Comparison of ENCODE assay signal across 9 cellular contexts in the genomic region with DNA sequence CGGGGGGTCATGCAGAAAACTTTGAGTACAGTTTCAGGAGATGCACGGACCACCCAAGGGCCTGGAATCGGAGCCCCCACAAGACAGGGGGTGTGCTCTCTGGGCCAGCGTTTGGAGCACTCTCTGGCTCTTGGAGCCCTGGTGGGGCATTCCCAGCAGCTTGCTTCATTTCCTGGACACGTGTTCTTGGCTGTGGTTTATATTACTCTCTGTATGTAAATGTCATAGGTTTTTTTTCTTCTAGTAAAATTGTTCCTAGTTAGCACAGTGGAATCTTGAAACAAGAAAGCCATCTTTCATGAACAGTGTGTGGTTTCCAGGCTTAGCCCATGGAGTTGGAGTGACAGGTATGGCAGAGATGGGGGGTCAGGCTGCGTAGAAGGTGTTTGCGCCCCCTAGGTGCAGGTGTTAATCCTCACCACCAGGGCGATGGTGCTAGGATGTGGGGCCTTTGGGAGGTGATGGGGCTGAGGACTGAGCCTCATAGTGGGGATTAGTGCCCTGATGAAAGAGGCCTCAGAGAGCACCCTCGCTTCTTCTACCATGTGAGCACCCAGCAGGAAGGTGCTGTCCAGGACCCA.
A peak's percentile ranks its signal among the peaks of the same experiment; 100 is the strongest.
DNase-seq lines count a peak whose midpoint lies in the region; ATAC-seq, FAIRE-seq and TF ChIP-seq lines count a peak whose summit lies in the region.
"Had no signal": no experiment of that assay in that cellular context is flagged by ENCODE, and none has a peak within 500 bp of the region (broad histone marks: within the 10 kb centered on the region; RNA-seq: fewer than 3 reads in every experiment).

No MANE protein-coding gene starts in this region.

- H3K27me3 ChIP-seq in bronchial epithelial cell (ENCODE audit: control insufficient read depth, insufficient read depth, low read length) = no peaks in the 10 kb centered on the region
- no peaks in the 10 kb centered on the region for H3K27me3 ChIP-seq in upper lobe of left lung

- no peak for TF ChIP-seq POLR2A in upper lobe of left lung (IDR thresholded peaks at IDR 0.05)

- TF ChIP-seq EP300 in upper lobe of left lung (IDR thresholded peaks at IDR 0.05) = no peak

- WGBS in upper lobe of left lung, 2 donors = 24 to 30% methylated on average over 4 to 8 of the region's 9 CpGs

- FAIRE-seq in bronchial epithelial cell (lab: Jason Lieb, UNC) = no peak

- H3K9me3 ChIP-seq in upper lobe of left lung = no peaks in the 10 kb centered on the region
- H3K9me3 ChIP-seq: gastroesophageal sphincter had no signal

- H3K36me3 ChIP-seq in bronchial epithelial cell (ENCODE audit: control insufficient read depth, insufficient read depth, low read length) = no peaks in the 10 kb centered on the region
- H3K36me3 ChIP-seq in upper lobe of left lung = no peaks in the 10 kb centered on the region
- H3K36me3 ChIP-seq: gastroesophageal sphincter had no signal

- peaks cover 10% of the 10 kb centered on the region for H3K27me3 Mint-ChIP-seq in osteocyte (ENCODE audit: unreplicated experiment)

- no peak overlapping the region for H3K4me3 Mint-ChIP-seq in osteocyte (ENCODE audit: unreplicated experiment)

- H3K4me1 ChIP-seq in upper lobe of left lung = no peaks in the 10 kb centered on the region
- H3K4me1 ChIP-seq: gastroesophageal sphincter had no signal

- H3K4me3 ChIP-seq in bronchial epithelial cell (ENCODE audit: low read depth, low read length) (no peak overlapping the region), upper lobe of left lung (no peak overlapping the region)
- H3K4me3 ChIP-seq: gastroesophageal sphincter had no signal

- no peak overlapping the region for H3K27ac Mint-ChIP-seq in osteocyte (ENCODE audit: unreplicated experiment)

- H3K36me3 Mint-ChIP-seq in osteocyte (ENCODE audit: unreplicated experiment) = no peaks in the 10 kb centered on the region

- DNase-seq in SHP77 (lab: John Stamatoyannopoulos, UW) (peak; percentile 22 to 33), SHP77 treated with DMSO at 0.1 percent for 48 hours (lab: John Stamatoyannopoulos, UW) (no peak), bronchial epithelial cell (ENCODE audit: low read depth) (peak; percentile 28), osteocyte (ENCODE audit: extremely low spot score, unreplicated experiment) (no peak), upper lobe of left lung (no peak)

- no peak overlapping the region for H3K27ac ChIP-seq in upper lobe of left lung
- H3K27ac ChIP-seq: gastroesophageal sphincter had no signal

- H3K4me1 Mint-ChIP-seq in osteocyte (ENCODE audit: unreplicated experiment) = peaks cover 11% of the 10 kb centered on the region

- TF ChIP-seq CTCF in LNCAP (IDR thresholded peaks at IDR 0.05) = peak; percentile 28; the same call in 1 of the 2 replicates
- peak; percentile 42 for TF ChIP-seq CTCF in bronchial epithelial cell (IDR thresholded peaks at IDR 0.05; ENCODE audit: insufficient read depth, low read length, severe bottlenecking)
- peak; percentile 38 for TF ChIP-seq CTCF in osteocyte (IDR thresholded peaks at IDR 0.05)
- no peak for TF ChIP-seq CTCF in upper lobe of left lung (IDR thresholded peaks at IDR 0.05)

- ATAC-seq in GM18867 (IDR thresholded peaks at IDR 0.05; ENCODE audit: unreplicated experiment) (no peak), upper lobe of left lung (ENCODE audit: low FRiP score in 2 of 2) (no peak), GM21390 (IDR thresholded peaks at IDR 0.05; ENCODE audit: unreplicated experiment) (no peak)
- ATAC-seq: gastroesophageal sphincter had no signal

- no peaks in the 10 kb centered on the region for H3K9me3 Mint-ChIP-seq in osteocyte (ENCODE audit: unreplicated experiment)

Comparison
In these comparisons a context has a peak if more than half of its experiments do, and no peak if none do; other contexts are left out.
1. DNase-seq: peak in SHP77 (2 of 2) and bronchial epithelial cell (single experiment); none in SHP77 treated with DMSO at 0.1 percent for 48 hours (single experiment), osteocyte (single experiment) and upper lobe of left lung (0 of 2).
2. CTCF ChIP-seq: peak in LNCAP (single experiment), bronchial epithelial cell (single experiment) and osteocyte (single experiment); none in upper lobe of left lung (0 of 6).